In genomic region chr5:10370931-10371330, GRCh38 we compare ENCODE assay signal across 19 cellular contexts. TPM values are rescaled to one million over a fixed set of nuclear protein-coding genes. Genes with fewer than 3 reads are reported as not detected.
A peak's percentile ranks its signal among the peaks of the same experiment; 100 is the strongest.
DNase-seq lines count a peak whose midpoint lies in the region; ATAC-seq and TF ChIP-seq lines count a peak whose summit lies in the region.
"Had no signal": no experiment of that assay in that cellular context is flagged by ENCODE, and none has a peak within 500 bp of the region (broad histone marks: within the 10 kb centered on the region; RNA-seq: fewer than 3 reads in every experiment).

No MANE protein-coding gene starts in this region.

- no peak for TF ChIP-seq CTCF in cardiac muscle cell (IDR thresholded peaks at IDR 0.05; ENCODE audit: low read depth, low read length)
- TF ChIP-seq CTCF in left ventricle myocardium inferior (IDR thresholded peaks at IDR 0.05; ENCODE audit: borderline replicate concordance), result no peak
- no peak for TF ChIP-seq CTCF in HFFc6 (IDR thresholded peaks at IDR 0.05)
- no peak for TF ChIP-seq CTCF in chondrocyte (IDR thresholded peaks at IDR 0.05)
- TF ChIP-seq CTCF in nephron progenitor cell (IDR thresholded peaks at IDR 0.05), result no peak

- peak overlapping the region; percentile 20; the same call in 1 of the 2 replicates for H3K27ac Mint-ChIP-seq in HFFc6
- H3K27ac Mint-ChIP-seq in central memory CD8-positive, alpha-beta T cell (ENCODE audit: low read depth), result peak overlapping the region; percentile 0
- H3K27ac Mint-ChIP-seq in stimulated activated naive B cell treated with anti-CD40 and anti-IgM and Interleukin-4, amounts not matched to agents 10 μg/mL and 1 μg/mL and 100 μg/mL, for 72 hours, result peak overlapping the region; percentile 20
- no peak overlapping the region for H3K27ac Mint-ChIP-seq in chondrocyte (ENCODE audit: unreplicated experiment)
- no peak overlapping the region for H3K27ac Mint-ChIP-seq in nephron progenitor cell
- H3K27ac Mint-ChIP-seq: type B pancreatic cell had no signal

- H3K4me3 Mint-ChIP-seq in HFFc6, result no peak overlapping the region
- no peak overlapping the region for H3K4me3 Mint-ChIP-seq in central memory CD8-positive, alpha-beta T cell
- H3K4me3 Mint-ChIP-seq in stimulated activated naive B cell treated with anti-CD40 and anti-IgM and Interleukin-4, amounts not matched to agents 10 μg/mL and 1 μg/mL and 100 μg/mL, for 72 hours, result no peak overlapping the region
- no peak overlapping the region for H3K4me3 Mint-ChIP-seq in chondrocyte (ENCODE audit: unreplicated experiment)
- no peak overlapping the region for H3K4me3 Mint-ChIP-seq in nephron progenitor cell
- H3K4me3 Mint-ChIP-seq: type B pancreatic cell had no signal

- H3K4me3 ChIP-seq in cardiac muscle cell (no peak overlapping the region), left ventricle myocardium inferior (no peak overlapping the region)
- H3K4me3 ChIP-seq: BLaER1, skin epidermis had no signal

- H3K4me1 ChIP-seq in cardiac muscle cell (ENCODE audit: low read depth) (peaks cover 12% of the 10 kb centered on the region), left ventricle myocardium inferior (peaks cover 99% of the 10 kb centered on the region)

- no peaks in the 10 kb centered on the region for H3K27me3 ChIP-seq in cardiac muscle cell
- no peaks in the 10 kb centered on the region for H3K27me3 ChIP-seq in left ventricle myocardium inferior (ENCODE audit: low read depth)
- H3K27me3 ChIP-seq: BLaER1 had no signal

- ATAC-seq in central memory CD8-positive, alpha-beta T cell (replicated peaks; ENCODE audit: extremely low read depth, poor library complexity, severe bottlenecking), result no peak
- ATAC-seq in stimulated activated naive B cell treated with anti-CD40 and anti-IgM and Interleukin-4, amounts not matched to agents 10 μg/mL and 1 μg/mL and 100 μg/mL, for 72 hours (replicated peaks), result no peak
- ATAC-seq in GM21515 (IDR thresholded peaks at IDR 0.05; ENCODE audit: unreplicated experiment), result no peak

- intact Hi-C loops in left ventricle myocardium inferior (cut with micrococcal nuclease), result no loop called here

- H3K36me3 ChIP-seq in cardiac muscle cell, result no peaks in the 10 kb centered on the region
- no peaks in the 10 kb centered on the region for H3K36me3 ChIP-seq in left ventricle myocardium inferior

- H3K9me3 ChIP-seq in cardiac muscle cell (ENCODE audit: low read depth), result no peaks in the 10 kb centered on the region
- H3K9me3 ChIP-seq in left ventricle myocardium inferior (replicated peaks), result no peaks in the 10 kb centered on the region

- H3K4me1 Mint-ChIP-seq in HFFc6 (ENCODE audit: low read depth) (peaks cover 59% of the 10 kb centered on the region), chondrocyte (ENCODE audit: low read depth) (peaks cover 62% of the 10 kb centered on the region), nephron progenitor cell (peaks cover 2% of the 10 kb centered on the region)
- peaks cover 76% of the 10 kb centered on the region for H3K4me1 Mint-ChIP-seq in central memory CD8-positive, alpha-beta T cell
- peaks cover 38 to 64% of the 10 kb centered on the region in 2 donors for H3K4me1 Mint-ChIP-seq in stimulated activated naive B cell treated with anti-CD40 and anti-IgM and Interleukin-4, amounts not matched to agents 10 μg/mL and 1 μg/mL and 100 μg/mL, for 72 hours

- DNase-seq in cardiac muscle cell (ENCODE audit: low read depth in 1 of 2, low spot score in 1 of 2) (no peak), left ventricle myocardium inferior (no peak), HFFc6 (no peak), chondrocyte (ENCODE audit: low spot score) (no peak), nephron progenitor cell (no peak)
- DNase-seq in central memory CD8-positive, alpha-beta T cell (ENCODE audit: low spot score in 2 of 2), result no peak
- no peak for DNase-seq in stimulated activated naive B cell treated with anti-CD40 and anti-IgM and Interleukin-4, amounts not matched to agents 10 μg/mL and 1 μg/mL and 100 μg/mL, for 72 hours
- DNase-seq: activated CD8-positive, alpha-beta memory T cell treated with anti-CD3 and anti-CD28 coated beads, Interleukin-2, amount 50 U/mL, for 4 hours; activated effector memory CD4-positive, alpha-beta T cell treated with Interleukin-2 at 50 U/mL for 16 hours; NCI-H1105; NCI-H187 treated with DMSO at 0.1 percent for 48 hours; NCI-H524 treated with DMSO at 0.1 percent for 48 hours; SW 1271; T1000 had no signal

- no peaks in the 10 kb centered on the region; the same call in 1 of the 2 replicates for H3K27me3 Mint-ChIP-seq in HFFc6 (ENCODE audit: insufficient read depth)
- H3K27me3 Mint-ChIP-seq in central memory CD8-positive, alpha-beta T cell, result no peaks in the 10 kb centered on the region
- no peaks in the 10 kb centered on the region for H3K27me3 Mint-ChIP-seq in stimulated activated naive B cell treated with anti-CD40 and anti-IgM and Interleukin-4, amounts not matched to agents 10 μg/mL and 1 μg/mL and 100 μg/mL, for 72 hours
- H3K27me3 Mint-ChIP-seq in chondrocyte (ENCODE audit: low read depth), result no peaks in the 10 kb centered on the region
- no peaks in the 10 kb centered on the region for H3K27me3 Mint-ChIP-seq in nephron progenitor cell (ENCODE audit: low read depth, poor library complexity)
- H3K27me3 Mint-ChIP-seq: IgD-negative memory B cell, type B pancreatic cell had no signal

- H3K9me3 Mint-ChIP-seq in HFFc6 (no peaks in the 10 kb centered on the region), chondrocyte (ENCODE audit: low read depth) (no peaks in the 10 kb centered on the region), nephron progenitor cell (peaks cover 51% of the 10 kb centered on the region)
- no peaks in the 10 kb centered on the region for H3K9me3 Mint-ChIP-seq in central memory CD8-positive, alpha-beta T cell
- peaks cover 2 to 4% of the 10 kb centered on the region in 2 donors for H3K9me3 Mint-ChIP-seq in stimulated activated naive B cell treated with anti-CD40 and anti-IgM and Interleukin-4, amounts not matched to agents 10 μg/mL and 1 μg/mL and 100 μg/mL, for 72 hours
- H3K9me3 Mint-ChIP-seq: IgD-negative memory B cell, type B pancreatic cell had no signal

- H3K36me3 Mint-ChIP-seq in HFFc6 (ENCODE audit: low read depth) (peaks cover 11% of the 10 kb centered on the region), chondrocyte (ENCODE audit: low read depth) (no peaks in the 10 kb centered on the region), nephron progenitor cell (ENCODE audit: low read depth) (peaks cover 87% of the 10 kb centered on the region)
- H3K36me3 Mint-ChIP-seq in central memory CD8-positive, alpha-beta T cell (ENCODE audit: insufficient read depth), result peaks cover 22% of the 10 kb centered on the region
- H3K36me3 Mint-ChIP-seq in stimulated activated naive B cell treated with anti-CD40 and anti-IgM and Interleukin-4, amounts not matched to agents 10 μg/mL and 1 μg/mL and 100 μg/mL, for 72 hours, result peaks cover 16 to 17% of the 10 kb centered on the region in 2 donors
- H3K36me3 Mint-ChIP-seq: IgD-negative memory B cell had no signal

- peak overlapping the region; percentile 2 for H3K27ac ChIP-seq in cardiac muscle cell
- H3K27ac ChIP-seq in left ventricle myocardium inferior (replicated peaks), result no peak overlapping the region
- H3K27ac ChIP-seq: BLaER1, skin epidermis had no signal

RNA-seq across cellular contexts. Expression of gene MARCHF6, which starts 17.4 kb away (rescaled TPM):
- total RNA-seq in cardiac muscle cell, result 54.8 and 75.1 TPM in 2 replicates
- polyA plus RNA-seq in cardiac muscle cell, result 56.8 and 120 TPM in 2 replicates
- 162 TPM for total RNA-seq in left ventricle myocardium inferior
- 100 to 1,000 TPM; 129 to 194 (median 156) TPM for total RNA-seq in HFFc6 (2021; fragmentation: NEBNext Ultra II Directional; extraction: Animal tissue kit (Norgen Biotek cat#: 25700))
- 143 to 197 TPM (median 149 TPM) in 3 replicates for total RNA-seq in chondrocyte

Comparison
In these comparisons a context has a peak if more than half of its experiments do, and no peak if none do; other contexts are left out.
1. H3K27ac Mint-ChIP-seq: peak in HFFc6 (single experiment), central memory CD8-positive, alpha-beta T cell (single experiment) and stimulated activated naive B cell treated with anti-CD40 and anti-IgM and Interleukin-4, amounts not matched to agents 10 μg/mL and 1 μg/mL and 100 μg/mL, for 72 hours (single experiment); none in chondrocyte (single experiment) and nephron progenitor cell (single experiment).